Comparison of ENCODE assay signal across 12 cellular contexts in genomic region chr14:96254696-96255095, GRCh38. TPM values are rescaled to one million over a fixed set of nuclear protein-coding genes. Genes with fewer than 3 reads are reported as not detected.
"Had no signal": no experiment of that assay in that cellular context is flagged by ENCODE, and none has a peak within 500 bp of the region (broad histone marks: within the 10 kb centered on the region; RNA-seq: fewer than 3 reads in every experiment).

No MANE protein-coding gene starts in this region.

- H3K4me3 ChIP-seq: body of pancreas, lung, mucosa of descending colon, skin epidermis, upper lobe of left lung had no signal

- DNase-seq: body of pancreas, dermis blood vessel endothelial cell, foreskin keratinocyte, head of caudate nucleus, left colon, mucosa of descending colon, nephron progenitor cell, upper lobe of left lung had no signal

- H3K27me3 ChIP-seq: body of pancreas, foreskin keratinocyte, upper lobe of left lung had no signal

- H3K4me1 ChIP-seq: body of pancreas, upper lobe of left lung had no signal

- H3K9me3 ChIP-seq: body of pancreas, mucosa of descending colon, upper lobe of left lung had no signal

- H3K36me3 ChIP-seq: upper lobe of left lung had no signal

- ATAC-seq: body of pancreas, left colon had no signal

- H3K27ac ChIP-seq: body of pancreas, foreskin keratinocyte, upper lobe of left lung had no signal

RNA-seq across cellular contexts. Expression of gene BDKRB1, which starts 1.3 kb away (rescaled TPM):
- total RNA-seq: body of pancreas; dermis blood vessel endothelial cell; osteocyte; T-helper 2 cell treated with Interferon-gamma antibody and Interleukin-4, amounts not matched to agents 100 ng/mL and 5 ng/mL, for 36 hours had no signal

RNA-seq across cellular contexts. Expression of gene BDKRB2, which starts 50.1 kb away (rescaled TPM):
- total RNA-seq: T-helper 2 cell treated with Interferon-gamma antibody and Interleukin-4, amounts not matched to agents 100 ng/mL and 5 ng/mL, for 36 hours had no signal
